Comparison of ENCODE assay signal across 16 cellular contexts in the genomic region with DNA sequence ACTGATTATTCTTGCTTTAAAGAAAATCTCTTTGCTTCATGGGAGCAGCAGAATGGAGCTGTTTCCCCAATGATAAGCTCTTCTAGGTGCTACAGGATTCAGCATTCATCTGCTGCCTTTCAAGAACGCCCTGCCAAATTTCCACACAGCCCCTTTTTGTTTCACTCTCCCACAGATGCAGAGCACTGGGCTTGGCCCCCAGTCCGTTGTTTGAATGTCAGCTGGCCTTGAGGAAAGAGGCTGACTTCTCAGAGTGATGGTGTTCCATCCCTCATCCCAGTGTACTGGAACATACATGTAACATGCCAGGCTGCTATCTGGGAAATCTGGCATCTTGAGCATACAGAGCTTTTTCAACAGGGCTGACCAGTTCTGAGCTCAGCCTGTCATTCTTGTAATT. TPM values are rescaled to one million over a fixed set of nuclear protein-coding genes. Genes with fewer than 3 reads are reported as not detected.
DNase-seq lines count a peak whose midpoint lies in the region; ATAC-seq, FAIRE-seq and TF ChIP-seq lines count a peak whose summit lies in the region.
"Had no signal": no experiment of that assay in that cellular context is flagged by ENCODE, and none has a peak within 500 bp of the region (broad histone marks: within the 10 kb centered on the region; RNA-seq: fewer than 3 reads in every experiment).

No MANE protein-coding gene starts in this region.

- peaks cover 65% of the 10 kb centered on the region for H3K4me1 Mint-ChIP-seq in activated T-cell treated with anti-CD3 and anti-CD28 coated beads, Interleukin-2, amount 50 U/mL, for 4 hours (ENCODE audit: low read depth)
- H3K4me1 Mint-ChIP-seq in nephron, result peaks cover 64% of the 10 kb centered on the region

- in situ Hi-C loops in HepG2 (cut with HindIII; ENCODE audit: extremely low pct_ligation_motif_present, low pct_unique_long_range_greater_than_20kb), result no loop called here

- TF ChIP-seq CTCF in nephron (IDR thresholded peaks at IDR 0.05; ENCODE audit: unreplicated experiment in 3 of 3) (no peak), HepG2 (CRISPR knock-in tag; IDR thresholded peaks at IDR 0.05) (no peak)

- H3K79me2 ChIP-seq in HepG2 (ENCODE audit: insufficient read depth, low read length), result no peaks in the 10 kb centered on the region

- no peak overlapping the region for H3K27ac ChIP-seq in HepG2 (ENCODE audit: extremely low read length, insufficient read depth, low read length)
- H3K27ac ChIP-seq: SK-N-MC, suprapubic skin had no signal

- peak overlapping the region; percentile 85 to 96 (median 86) for H3K27ac Mint-ChIP-seq in nephron
- H3K27ac Mint-ChIP-seq: activated naive CD4-positive, alpha-beta T cell treated with anti-CD3 and anti-CD28 coated beads, Interleukin-2, amount 50 U/mL, for 72 hours had no signal

- H3K36me3 ChIP-seq in HepG2 (replicated peaks in 1 of 2; ENCODE audit: control insufficient read depth in 1 of 2, insufficient read depth in 2 of 2, low read length in 2 of 2), result peaks cover 0 to 2% of the 10 kb centered on the region in 2 experiments; a peak in 1 of 5 replicates
- H3K36me3 ChIP-seq: suprapubic skin had no signal

- FAIRE-seq in HepG2 (lab: Jason Lieb, UNC), result no peak
- FAIRE-seq: A204.1, keratinocyte had no signal

- no peaks in the 10 kb centered on the region for H3K27me3 Mint-ChIP-seq in activated T-cell treated with anti-CD3 and anti-CD28 coated beads, Interleukin-2, amount 50 U/mL, for 4 hours (ENCODE audit: low read depth)
- peaks cover 17% of the 10 kb centered on the region for H3K27me3 Mint-ChIP-seq in nephron (ENCODE audit: low read depth)

- no peak for TF ChIP-seq POLR2A in erythroblast (IDR thresholded peaks at IDR 0.05; ENCODE audit: low read length)
- no peak for TF ChIP-seq POLR2A in HepG2 (IDR thresholded peaks at IDR 0.05; ENCODE audit: insufficient read depth in 1 of 2, low read depth in 2 of 2, low read length in 2 of 2)

- 100% methylated on average over 2 of the region's 2 CpGs for WGBS in HepG2 (ENCODE audit: low lambda C conversion rate)

- no peak for ATAC-seq in activated T-cell treated with anti-CD3 and anti-CD28 coated beads, Interleukin-2, amount 50 U/mL, for 4 hours
- ATAC-seq in HG02678 (IDR thresholded peaks at IDR 0.05; ENCODE audit: unreplicated experiment), result no peak
- ATAC-seq in HepG2, result no peak
- ATAC-seq: activated naive CD4-positive, alpha-beta T cell treated with anti-CD3 and anti-CD28 coated beads, Interleukin-2, amount 50 U/mL, for 72 hours had no signal

- peaks cover 23% of the 10 kb centered on the region for H3K36me3 Mint-ChIP-seq in activated T-cell treated with anti-CD3 and anti-CD28 coated beads, Interleukin-2, amount 50 U/mL, for 4 hours (ENCODE audit: insufficient read depth)
- H3K36me3 Mint-ChIP-seq in nephron (ENCODE audit: low read depth), result no peaks in the 10 kb centered on the region

- intact Hi-C loops in HepG2 (cut with micrococcal nuclease; ENCODE audit: unreplicated experiment), result no loop called here

- no peak overlapping the region for H2AFZ ChIP-seq in HepG2 (ENCODE audit: low read length)

- H3K4me1 ChIP-seq in HepG2 (ENCODE audit: insufficient read depth, low read length), result peaks cover 45% of the 10 kb centered on the region

- no peaks in the 10 kb centered on the region for H3K9me3 Mint-ChIP-seq in activated T-cell treated with anti-CD3 and anti-CD28 coated beads, Interleukin-2, amount 50 U/mL, for 4 hours
- no peaks in the 10 kb centered on the region for H3K9me3 Mint-ChIP-seq in nephron
- H3K9me3 Mint-ChIP-seq: activated naive CD4-positive, alpha-beta T cell treated with anti-CD3 and anti-CD28 coated beads, Interleukin-2, amount 50 U/mL, for 72 hours had no signal

- TF ChIP-seq EP300 in HepG2 (IDR thresholded peaks at IDR 0.05; ENCODE audit: low read depth in 2 of 2, low read length in 2 of 2), result no peak
- TF ChIP-seq EP300 in HepG2 (CRISPR knock-in tag; IDR thresholded peaks at IDR 0.05; ENCODE audit: borderline replicate concordance), result no peak

- H3K9me3 ChIP-seq in HepG2 (ENCODE audit: low read length), result no peaks in the 10 kb centered on the region
- H3K9me3 ChIP-seq: suprapubic skin had no signal

- no peak overlapping the region for H3K4me3 ChIP-seq in HepG2 (replicated peaks in 1 of 3; ENCODE audit: insufficient read depth in 1 of 3, low read depth in 2 of 3, low read length in 3 of 3)
- H3K4me3 ChIP-seq: SK-N-MC, skin epidermis, suprapubic skin had no signal

- peak overlapping the region; percentile 37 for H3K4me3 Mint-ChIP-seq in activated T-cell treated with anti-CD3 and anti-CD28 coated beads, Interleukin-2, amount 50 U/mL, for 4 hours
- peak overlapping the region; percentile 90 to 94 (median 93) for H3K4me3 Mint-ChIP-seq in nephron

- TF ChIP-seq RAD21 in HepG2 (CRISPR knock-in tag; IDR thresholded peaks at IDR 0.05), result no peak

- BruUV-seq in HepG2 (replicated peaks; lab: Mats Ljungman, UMichigan), result no TSS peak

- no peak overlapping the region for H3K4me2 ChIP-seq in HepG2 (ENCODE audit: low read depth, low read length)

- peaks cover 0 to 9% of the 10 kb centered on the region in 2 experiments; a peak in 2 of 5 replicates for H3K27me3 ChIP-seq in HepG2 (ENCODE audit: control insufficient read depth in 1 of 2, insufficient read depth in 2 of 2, low read length in 2 of 2)
- H3K27me3 ChIP-seq: suprapubic skin had no signal

- DNase-seq in activated T-cell treated with anti-CD3 and anti-CD28 coated beads, Interleukin-2, amount 50 U/mL, for 4 hours, result no peak
- no peak for DNase-seq in activated T-cell treated with anti-CD3 and anti-CD28 coated beads for 4 hours
- peak; percentile 14 to 34 for DNase-seq in erythroblast (lab: John Stamatoyannopoulos, UW)
- DNase-seq in OCI-M1 (lab: John Stamatoyannopoulos, UW), result no peak
- DNase-seq in HepG2 (ENCODE audit: low spot score), result no peak
- DNase-seq in NCI-H446 (lab: John Stamatoyannopoulos, UW), result no peak
- DNase-seq: DMS 273 treated with DMSO at 0.1 percent for 48 hours, NCI-H2171 had no signal

- H3K9ac ChIP-seq in HepG2 (ENCODE audit: insufficient read depth, low read depth, low read length), result no peak overlapping the region

- no peaks in the 10 kb centered on the region for H4K20me1 ChIP-seq in HepG2 (ENCODE audit: insufficient read depth, low read length)

- CTCF ChIA-PET in HepG2 (lab: Yijun Ruan, JAX; ENCODE audit: low intra/inter-chr PET ratio, low total read pairs), result no interaction called here

- POLR2A ChIA-PET in HepG2 (lab: Yijun Ruan, JAX), result interaction anchor here (1.1 kb wide), 1 partner anchor 212 kb away, joined by 3 read pairs; no protein-coding TSS in a partner anchor

TF ChIP-seq in HepG2, 621 proteins besides CTCF, POLR2A, EP300 and RAD21 (continues in another document):
- TF ChIP-seq ETV5 (CRISPR knock-in tag; IDR thresholded peaks at IDR 0.05; ENCODE audit: borderline replicate concordance) (no peak), ZFP1 (CRISPR knock-in tag; IDR thresholded peaks at IDR 0.05) (no peak), ZNF337 (CRISPR knock-in tag; IDR thresholded peaks at IDR 0.05; ENCODE audit: borderline replicate concordance, low read depth) (no peak), RAD51 (IDR thresholded peaks at IDR 0.05; ENCODE audit: borderline replicate concordance) (no peak), GABPB1 (CRISPR knock-in tag; IDR thresholded peaks at IDR 0.05) (no peak), ZNF335 (CRISPR knock-in tag; IDR thresholded peaks at IDR 0.05) (no peak), GPN1 (CRISPR knock-in tag; IDR thresholded peaks at IDR 0.05; ENCODE audit: borderline replicate concordance) (no peak)
- TF ChIP-seq, protein P1, sequence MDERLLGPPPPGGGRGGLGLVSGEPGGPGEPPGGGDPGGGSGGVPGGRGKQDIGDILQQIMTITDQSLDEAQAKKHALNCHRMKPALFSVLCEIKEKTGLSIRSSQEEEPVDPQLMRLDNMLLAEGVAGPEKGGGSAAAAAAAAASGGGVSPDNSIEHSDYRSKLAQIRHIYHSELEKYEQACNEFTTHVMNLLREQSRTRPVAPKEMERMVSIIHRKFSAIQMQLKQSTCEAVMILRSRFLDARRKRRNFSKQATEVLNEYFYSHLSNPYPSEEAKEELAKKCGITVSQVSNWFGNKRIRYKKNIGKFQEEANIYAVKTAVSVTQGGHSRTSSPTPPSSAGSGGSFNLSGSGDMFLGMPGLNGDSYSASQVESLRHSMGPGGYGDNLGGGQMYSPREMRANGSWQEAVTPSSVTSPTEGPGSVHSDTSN (CRISPR knock-in tag; IDR thresholded peaks at IDR 0.05), result no peak

RNA-seq across cellular contexts. Expression of a gene that starts 2.6 kb away (rescaled TPM):
- total RNA-seq in activated T-cell treated with anti-CD3 and anti-CD28 coated beads, Interleukin-2, amount 50 U/mL, for 4 hours, result 10 to 100 TPM; 26.8 to 34.8 (median 34.6) TPM
- 6.2 and 8.1 TPM in 2 replicates for total RNA-seq in HepG2 (2016; rRNA removed; fragmentation: Illumina TruSeq; extraction: Trizol)
- total RNA-seq in HepG2 (2016; cell fraction: cytosol; rRNA removed; fragmentation: Illumina TruSeq; extraction: Trizol; ENCODE audit: low read depth), result 1.3 and 1.5 TPM in 2 replicates
- total RNA-seq in HepG2 (2016; cell fraction: insoluble cytoplasmic fraction; rRNA removed; fragmentation: Illumina TruSeq; extraction: Trizol), result 4.7 and 8.5 TPM in 2 replicates
- total RNA-seq in HepG2 (2016; cell fraction: membrane; rRNA removed; fragmentation: Illumina TruSeq; extraction: Trizol), result 5.1 and 5.4 TPM in 2 replicates
- 8.2 and 10.9 TPM in 2 replicates for total RNA-seq in HepG2 (2016; cell fraction: nucleus; rRNA removed; fragmentation: Illumina TruSeq; extraction: Trizol)
- 11.2 and 12.0 TPM in 2 replicates for polyA plus RNA-seq in HepG2 (2011; rRNA removed)
- polyA plus RNA-seq in HepG2 (2011; cell fraction: cytosol; rRNA removed), result 5.5 and 5.6 TPM in 2 replicates
- polyA plus RNA-seq in HepG2 (2011; cell fraction: nucleus; rRNA removed), result 7.2 and 9.6 TPM in 2 replicates
- polyA plus RNA-seq in HepG2 (2012), result 3.6 and 5.9 TPM in 2 replicates
- polyA plus RNA-seq in HepG2 (2016; cell fraction: cytosol; fragmentation: Illumina TruSeq; extraction: Trizol; ENCODE audit: low read depth), result 1.3 and 1.9 TPM in 2 replicates
- 4.3 and 5.7 TPM in 2 replicates for polyA plus RNA-seq in HepG2 (2016; cell fraction: insoluble cytoplasmic fraction; fragmentation: Illumina TruSeq; extraction: Trizol; ENCODE audit: low read depth)
- polyA plus RNA-seq in HepG2 (2016; cell fraction: membrane; fragmentation: Illumina TruSeq; extraction: Trizol; ENCODE audit: low read depth), result 2.6 and 3.0 TPM in 2 replicates
- polyA plus RNA-seq in HepG2 (2016; cell fraction: nucleus; fragmentation: Illumina TruSeq; extraction: Trizol; ENCODE audit: insufficient read depth, low read depth), result 10.3 and 10.9 TPM in 2 replicates
- polyA minus RNA-seq in HepG2 (2011; rRNA and poly(A)+ RNA removed; ENCODE audit: low replicate concordance), result 25.4 and 54.7 TPM in 2 replicates
- polyA minus RNA-seq in HepG2 (2011; cell fraction: cytosol; rRNA and poly(A)+ RNA removed), result 6.4 and 7.0 TPM in 2 replicates
- polyA minus RNA-seq in HepG2 (2011; cell fraction: nucleus; rRNA and poly(A)+ RNA removed), result 7.5 and 8.5 TPM in 2 replicates

Comparison
In these comparisons a context has a peak if more than half of its experiments do, and no peak if none do; other contexts are left out.
1. DNase-seq: peak in erythroblast (2 of 2); none in activated T-cell treated with anti-CD3 and anti-CD28 coated beads, Interleukin-2, amount 50 U/mL, for 4 hours (single experiment), activated T-cell treated with anti-CD3 and anti-CD28 coated beads for 4 hours (single experiment), OCI-M1 (single experiment), HepG2 (single experiment) and NCI-H446 (0 of 2).